Comparison of ENCODE assay signal across 12 cellular contexts in the genomic region with DNA sequence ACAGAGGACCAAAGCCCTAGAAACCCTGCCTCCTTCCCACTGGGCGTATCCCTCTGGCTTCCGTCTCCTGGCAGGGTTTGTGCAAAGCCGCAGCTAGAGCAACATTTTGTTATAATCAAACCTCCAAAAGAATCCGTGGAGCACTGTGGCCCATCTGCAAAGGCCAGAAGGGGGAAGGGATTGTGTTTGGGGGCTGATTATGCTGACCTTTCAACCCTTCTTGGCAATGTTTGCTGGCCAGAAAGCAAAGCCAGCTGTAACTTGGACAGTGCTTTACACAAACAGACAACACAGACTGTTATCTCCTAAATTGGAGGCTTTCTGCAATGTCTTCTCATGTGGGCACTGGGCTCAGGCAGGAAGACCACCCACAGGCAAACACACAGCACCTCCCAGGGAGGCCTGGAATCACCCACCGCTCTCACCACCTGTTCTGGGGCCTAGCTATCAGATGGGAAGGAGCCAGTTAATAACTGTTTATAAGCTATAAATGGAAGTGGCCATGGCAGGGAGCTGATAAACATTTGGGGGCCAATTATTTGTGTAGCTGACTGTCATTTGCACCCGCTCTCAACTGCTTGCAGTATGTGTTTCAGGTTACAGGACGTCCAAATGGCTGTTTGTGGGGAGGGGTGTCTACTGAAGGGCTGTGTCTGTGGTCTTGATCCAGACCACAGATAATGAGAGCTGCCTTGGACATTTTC.
DNase-seq lines count a peak whose midpoint lies in the region; ATAC-seq, FAIRE-seq and TF ChIP-seq lines count a peak whose summit lies in the region.
"Had no signal": no experiment of that assay in that cellular context is flagged by ENCODE, and none has a peak within 500 bp of the region (broad histone marks: within the 10 kb centered on the region; RNA-seq: fewer than 3 reads in every experiment).

No MANE protein-coding gene starts in this region.

- in situ Hi-C loops in KBM-7 (cut with MboI; ENCODE audit: low pct_unique_long_range_greater_than_20kb, low sequenced_read_pairs) = no loop called here

- peaks cover 12% of the 10 kb centered on the region for H3K4me1 Mint-ChIP-seq in activated naive CD8-positive, alpha-beta T cell treated with anti-CD3 and anti-CD28 coated beads, Interleukin-2, amount 50 U/mL, for 24 hours

- peaks cover 37% of the 10 kb centered on the region for H3K4me1 ChIP-seq in A673 (ENCODE audit: insufficient read depth, low read length, poor library complexity, severe bottlenecking)
- H3K4me1 ChIP-seq in endothelial cell of umbilical vein (ENCODE audit: control insufficient read depth, extremely low read depth, insufficient read depth, low read length) = peaks cover 5% of the 10 kb centered on the region
- H3K4me1 ChIP-seq in mesodermal cell (ENCODE audit: control insufficient read depth, insufficient read depth, low read length, poor library complexity, severe bottlenecking) = peaks cover 23% of the 10 kb centered on the region
- H3K4me1 ChIP-seq in effector memory CD4-positive, alpha-beta T cell (ENCODE audit: control insufficient read depth, insufficient read depth, low read length, poor library complexity, severe bottlenecking) = peaks cover 17% of the 10 kb centered on the region

- ATAC-seq in activated naive CD8-positive, alpha-beta T cell treated with anti-CD3 and anti-CD28 coated beads, Interleukin-2, amount 50 U/mL, for 24 hours = no peak
- ATAC-seq: T-cell had no signal

- H4K20me1 ChIP-seq in endothelial cell of umbilical vein (replicated peaks; ENCODE audit: control insufficient read depth, extremely low read depth, insufficient read depth, low read length) = no peaks in the 10 kb centered on the region

- no peaks in the 10 kb centered on the region for H3K9me3 ChIP-seq in A673 (ENCODE audit: low read depth, low read length, poor library complexity, severe bottlenecking)
- H3K9me3 ChIP-seq in endothelial cell of umbilical vein (replicated peaks; ENCODE audit: control insufficient read depth, insufficient read depth, low read length) = no peaks in the 10 kb centered on the region
- H3K9me3 ChIP-seq in mesodermal cell (ENCODE audit: control insufficient read depth, low read length) = no peaks in the 10 kb centered on the region
- H3K9me3 ChIP-seq in effector memory CD4-positive, alpha-beta T cell (ENCODE audit: control insufficient read depth, low read length) = no peaks in the 10 kb centered on the region
- H3K9me3 ChIP-seq: upper lobe of left lung had no signal

- H3K4me3 ChIP-seq in A673 (ENCODE audit: low read depth, low read length, poor library complexity, severe bottlenecking) (no peak overlapping the region), endothelial cell of umbilical vein (replicated peaks in 1 of 3; ENCODE audit: insufficient read depth in 1 of 3, low read depth in 1 of 3, low read length in 3 of 3) (no peak overlapping the region), mesodermal cell (ENCODE audit: extremely low read depth, insufficient read depth, low read length, poor library complexity, severe bottlenecking) (no peak overlapping the region)
- H3K4me3 ChIP-seq in effector memory CD4-positive, alpha-beta T cell (ENCODE audit: insufficient read depth, low read depth, low read length, poor library complexity, severe bottlenecking) = no peak overlapping the region
- H3K4me3 ChIP-seq: upper lobe of left lung had no signal

- H3K27me3 Mint-ChIP-seq in activated naive CD8-positive, alpha-beta T cell treated with anti-CD3 and anti-CD28 coated beads, Interleukin-2, amount 50 U/mL, for 24 hours = peaks cover 3% of the 10 kb centered on the region

- H3K27ac ChIP-seq in A673 (ENCODE audit: low read depth, low read length, poor library complexity, severe bottlenecking) (peak overlapping the region; percentile 19), endothelial cell of umbilical vein (ENCODE audit: insufficient read depth, low read depth, low read length) (no peak overlapping the region), mesodermal cell (ENCODE audit: low read depth, low read length, severe bottlenecking) (peak overlapping the region; percentile 13)
- no peak overlapping the region for H3K27ac ChIP-seq in effector memory CD4-positive, alpha-beta T cell (ENCODE audit: insufficient read depth, low read length, poor library complexity, severe bottlenecking)
- H3K27ac ChIP-seq: KMS-11 had no signal

- H3K9ac ChIP-seq in endothelial cell of umbilical vein (replicated peaks; ENCODE audit: extremely low read depth, insufficient read depth, low read length) = no peak overlapping the region
- H3K9ac ChIP-seq: KMS-11 had no signal

- no peak overlapping the region for H3K4me3 Mint-ChIP-seq in activated naive CD8-positive, alpha-beta T cell treated with anti-CD3 and anti-CD28 coated beads, Interleukin-2, amount 50 U/mL, for 24 hours
- H3K4me3 Mint-ChIP-seq: T-cell had no signal

- POLR2A ChIA-PET in A673 (lab: Charles Lee; ENCODE audit: low non-redundant PET) = no interaction called here
- POLR2A ChIA-PET in endothelial cell of umbilical vein (lab: Charles Lee) = no interaction called here

- TF ChIP-seq POLR2A in endothelial cell of umbilical vein (IDR thresholded peaks at IDR 0.05; ENCODE audit: low read depth, low read length) = no peak

- no peaks in the 10 kb centered on the region for H3K36me3 Mint-ChIP-seq in activated naive CD8-positive, alpha-beta T cell treated with anti-CD3 and anti-CD28 coated beads, Interleukin-2, amount 50 U/mL, for 24 hours (ENCODE audit: low read depth)
- H3K36me3 Mint-ChIP-seq: T-cell had no signal

- intact Hi-C loops in A673 (cut with micrococcal nuclease; ENCODE audit: unreplicated experiment) (loop anchor here (10.0 kb wide), 1 partner anchor 239 kb away; the partner anchor contains the start of gene PTCH1), endothelial cell of umbilical vein (cut with micrococcal nuclease) (no loop called here)

- no peak for FAIRE-seq in endothelial cell of umbilical vein (lab: Jason Lieb, UNC)

- no peaks in the 10 kb centered on the region for H3K9me1 ChIP-seq in endothelial cell of umbilical vein (replicated peaks; ENCODE audit: control insufficient read depth, extremely low read depth, insufficient read depth, low read length)

- WGBS in mesodermal cell (ENCODE audit: insufficient coverage in 2 of 2), 2 experiments = 44 to 100% methylated on average over 1 to 3 of the region's 7 CpGs

- no peak overlapping the region for H3K4me2 ChIP-seq in endothelial cell of umbilical vein (ENCODE audit: insufficient read depth, low read length)
- H3K4me2 ChIP-seq: KMS-11 had no signal

- peak; percentile 86 for DNase-seq in A673 (ENCODE audit: low spot score)
- DNase-seq in NCI-H2227 (lab: John Stamatoyannopoulos, UW; ENCODE audit: unreplicated experiment) = peak; percentile 11
- peak; percentile 20 for DNase-seq in endothelial cell of umbilical vein (ENCODE audit: low read depth, low spot score)
- DNase-seq in effector memory CD4-positive, alpha-beta T cell = no peak
- no peak for DNase-seq in activated naive CD8-positive, alpha-beta T cell treated with anti-CD3 and anti-CD28 coated beads, Interleukin-2, amount 50 U/mL, for 24 hours
- DNase-seq in KBM-7 = no peak
- DNase-seq in NCI-H128 (lab: John Stamatoyannopoulos, UW; ENCODE audit: unreplicated experiment) = no peak
- DNase-seq: NCI-H526, T-cell, upper lobe of left lung had no signal

- CTCF ChIA-PET in A673 (lab: Charles Lee) = no interaction called here
- CTCF ChIA-PET in endothelial cell of umbilical vein (lab: Charles Lee) = interaction anchor here (0.9 to 2.0 kb wide), 5 partner anchors 11 to 80 kb away, joined by 3 to 10 read pairs (median 3); no protein-coding TSS in a partner anchor

- H3K27me3 ChIP-seq in A673 (replicated peaks; ENCODE audit: insufficient read depth, low read depth, low read length, poor library complexity) (no peaks in the 10 kb centered on the region), endothelial cell of umbilical vein (ENCODE audit: control insufficient read depth in 2 of 2, insufficient read depth in 2 of 2, low read length in 2 of 2) (no peaks in the 10 kb centered on the region)
- H3K27me3 ChIP-seq in effector memory CD4-positive, alpha-beta T cell (replicated peaks; ENCODE audit: control insufficient read depth, insufficient read depth, low read length, poor library complexity, severe bottlenecking) = peaks cover 4% of the 10 kb centered on the region
- H3K27me3 ChIP-seq: upper lobe of left lung had no signal

- no peaks in the 10 kb centered on the region for H3K79me2 ChIP-seq in endothelial cell of umbilical vein (ENCODE audit: control insufficient read depth, insufficient read depth, low read length)

- TF ChIP-seq CTCF in A673 (conservative IDR thresholded peaks at IDR 0.05; ENCODE audit: low read depth, low read length) (no peak), endothelial cell of umbilical vein (IDR thresholded peaks at IDR 0.05; ENCODE audit: extremely low read depth in 1 of 2, insufficient read depth in 1 of 2, low read depth in 1 of 2, low read length in 2 of 2) (no peak)

- no peaks in the 10 kb centered on the region for H3K9me3 Mint-ChIP-seq in activated naive CD8-positive, alpha-beta T cell treated with anti-CD3 and anti-CD28 coated beads, Interleukin-2, amount 50 U/mL, for 24 hours
- H3K9me3 Mint-ChIP-seq: T-cell had no signal

- BruUV-seq in A673 (replicated peaks; lab: Mats Ljungman, UMichigan) (no TSS peak), endothelial cell of umbilical vein (replicated peaks; lab: Mats Ljungman, UMichigan) (no TSS peak)

- dilution Hi-C loops in endothelial cell of umbilical vein (cut with MboI; ENCODE audit: extremely low pct_ligation_motif_present, low sequenced_read_pairs) = no loop called here

- H2AFZ ChIP-seq in endothelial cell of umbilical vein (ENCODE audit: low read depth, low read length) = no peak overlapping the region

- H3K36me3 ChIP-seq in A673 (ENCODE audit: insufficient read depth, low read length, poor library complexity, severe bottlenecking) = no peaks in the 10 kb centered on the region
- H3K36me3 ChIP-seq in endothelial cell of umbilical vein (ENCODE audit: control insufficient read depth in 2 of 2, extremely low read depth in 1 of 2, insufficient read depth in 2 of 2, low read length in 2 of 2) = no peaks in the 10 kb centered on the region
- H3K36me3 ChIP-seq in mesodermal cell (ENCODE audit: control insufficient read depth, insufficient read depth, low read length) = no peaks in the 10 kb centered on the region
- no peaks in the 10 kb centered on the region for H3K36me3 ChIP-seq in effector memory CD4-positive, alpha-beta T cell (ENCODE audit: control insufficient read depth, insufficient read depth, low read length)
- H3K36me3 ChIP-seq: upper lobe of left lung had no signal

- H3K27ac Mint-ChIP-seq in activated naive CD8-positive, alpha-beta T cell treated with anti-CD3 and anti-CD28 coated beads, Interleukin-2, amount 50 U/mL, for 24 hours = no peak overlapping the region
- H3K27ac Mint-ChIP-seq: T-cell had no signal

TF ChIP-seq in endothelial cell of umbilical vein, 7 proteins besides CTCF, POLR2A, EP300 and RAD21 (continues in another document):
- no peak for TF ChIP-seq GATA2 (IDR thresholded peaks at IDR 0.05; ENCODE audit: insufficient read depth, insufficient read length, low read depth, low read length)
- no peak for TF ChIP-seq FOS (IDR thresholded peaks at IDR 0.05; ENCODE audit: borderline replicate concordance, insufficient read depth, low read length)
- TF ChIP-seq MYC (IDR thresholded peaks at IDR 0.05; ENCODE audit: low read depth, low read length) = no peak
- no peak for TF ChIP-seq EZH2 (IDR thresholded peaks at IDR 0.05; ENCODE audit: borderline replicate concordance, low read depth, low read length, severe bottlenecking)

Comparison
In these comparisons a context has a peak if more than half of its experiments do, and no peak if none do; other contexts are left out.
1. DNase-seq: peak in A673 (single experiment), NCI-H2227 (single experiment) and endothelial cell of umbilical vein (single experiment); none in effector memory CD4-positive, alpha-beta T cell (0 of 3), activated naive CD8-positive, alpha-beta T cell treated with anti-CD3 and anti-CD28 coated beads, Interleukin-2, amount 50 U/mL, for 24 hours (single experiment), KBM-7 (single experiment) and NCI-H128 (single experiment).
2. H3K27ac ChIP-seq: peak in A673 (single experiment) and mesodermal cell (single experiment); none in endothelial cell of umbilical vein (single experiment) and effector memory CD4-positive, alpha-beta T cell (single experiment).